ENCODE assay signal across 1 cellular context in genomic region chr16:4116328-4117249, GRCh38.
A peak's percentile ranks its signal among the peaks of the same experiment; 100 is the strongest.
TF ChIP-seq lines count a peak whose summit lies in the region.

Gene ADCY9, minus strand, starts transcription at chr16:4116442. Its CDS starts 1,000 bp downstream, at chr16:4115442.

TF ChIP-seq in HepG2, 621 proteins besides CTCF, POLR2A, EP300 and RAD21 (continued from another document and continues in another):
- TF ChIP-seq ZNF138 (CRISPR knock-in tag; IDR thresholded peaks at IDR 0.05; ENCODE audit: low read depth): 0 out of 2 replicates have a peak, but pooled peaks have one; percentile 64
- no peak for TF ChIP-seq ZNF839 (CRISPR knock-in tag; IDR thresholded peaks at IDR 0.05; ENCODE audit: borderline replicate concordance)
- TF ChIP-seq ZBTB43 (CRISPR knock-in tag; conservative IDR thresholded peaks at IDR 0.05): peak; percentile 69
- TF ChIP-seq SRY (CRISPR knock-in tag; IDR thresholded peaks at IDR 0.05): 0 out of 2 replicates have a peak, but pooled peaks have one; percentile 15
- TF ChIP-seq CENPT (CRISPR knock-in tag; IDR thresholded peaks at IDR 0.05; ENCODE audit: low read depth): no peak
- TF ChIP-seq ZNF572 (CRISPR knock-in tag; IDR thresholded peaks at IDR 0.05): peak; percentile 45; the same call in 1 of the 2 replicates
- TF ChIP-seq TEAD2 (CRISPR knock-in tag; IDR thresholded peaks at IDR 0.05): no peak
- TF ChIP-seq FLYWCH1 (CRISPR knock-in tag; IDR thresholded peaks at IDR 0.05): no peak
- no peak for TF ChIP-seq DRAP1 (CRISPR knock-in tag; IDR thresholded peaks at IDR 0.05)
- TF ChIP-seq DPF2 (CRISPR knock-in tag; IDR thresholded peaks at IDR 0.05; ENCODE audit: borderline replicate concordance, low read depth): no peak
- TF ChIP-seq SOX6 (IDR thresholded peaks at IDR 0.05): no peak
- peak; percentile 40 for TF ChIP-seq SOX6 (CRISPR knock-in tag; IDR thresholded peaks at IDR 0.05)
- TF ChIP-seq ZNF382 (CRISPR knock-in tag; IDR thresholded peaks at IDR 0.05; ENCODE audit: borderline replicate concordance): no peak
- TF ChIP-seq CBX2 (IDR thresholded peaks at IDR 0.05; ENCODE audit: low read depth, low read length): no peak
- TF ChIP-seq CBX2 (CRISPR knock-in tag; IDR thresholded peaks at IDR 0.05; ENCODE audit: low read depth): no peak
- TF ChIP-seq ZBTB10 (CRISPR knock-in tag; IDR thresholded peaks at IDR 0.05; ENCODE audit: borderline replicate concordance): no peak
- peak; percentile 71 for TF ChIP-seq SPEN (CRISPR knock-in tag; IDR thresholded peaks at IDR 0.05; ENCODE audit: low read depth)
- no peak for TF ChIP-seq SMAD3 (CRISPR knock-in tag; IDR thresholded peaks at IDR 0.05)
- TF ChIP-seq FOXA3 (CRISPR knock-in tag; IDR thresholded peaks at IDR 0.05): no peak
- TF ChIP-seq ZFP1 (CRISPR knock-in tag; IDR thresholded peaks at IDR 0.05): no peak
- TF ChIP-seq TFDP2 (CRISPR knock-in tag; IDR thresholded peaks at IDR 0.05): 0 out of 2 replicates have a peak, but pooled peaks have one; percentile 35
- TF ChIP-seq ISX (CRISPR knock-in tag; conservative IDR thresholded peaks at IDR 0.05): no peak
- TF ChIP-seq HOXA9 (CRISPR knock-in tag; IDR thresholded peaks at IDR 0.05; ENCODE audit: borderline replicate concordance): no peak
- no peak for TF ChIP-seq ZUFSP (CRISPR knock-in tag; IDR thresholded peaks at IDR 0.05; ENCODE audit: borderline replicate concordance)
- no peak for TF ChIP-seq ZNF318 (CRISPR knock-in tag; IDR thresholded peaks at IDR 0.05)
- no peak for TF ChIP-seq ATF7-NPFF (CRISPR knock-in tag; IDR thresholded peaks at IDR 0.05; ENCODE audit: low read depth)
- TF ChIP-seq NR2F2 (IDR thresholded peaks at IDR 0.05; ENCODE audit: borderline replicate concordance, low read depth): no peak
- no peak for TF ChIP-seq ZNF343 (CRISPR knock-in tag; IDR thresholded peaks at IDR 0.05)
- TF ChIP-seq ZNF646 (CRISPR knock-in tag; IDR thresholded peaks at IDR 0.05): no peak
- no peak for TF ChIP-seq ARID2 (CRISPR knock-in tag; IDR thresholded peaks at IDR 0.05; ENCODE audit: borderline replicate concordance)
- TF ChIP-seq ATF7 (IDR thresholded peaks at IDR 0.05): no peak
- TF ChIP-seq ATF7 (CRISPR knock-in tag; IDR thresholded peaks at IDR 0.05): no peak
- TF ChIP-seq ZNF44 (CRISPR knock-in tag; IDR thresholded peaks at IDR 0.05): no peak
- TF ChIP-seq NFE2 (CRISPR knock-in tag; IDR thresholded peaks at IDR 0.05): no peak
- TF ChIP-seq STAT5B (CRISPR knock-in tag; IDR thresholded peaks at IDR 0.05): no peak
- TF ChIP-seq SAP130 (CRISPR knock-in tag; IDR thresholded peaks at IDR 0.05; ENCODE audit: low read depth): peak; percentile 60
- TF ChIP-seq JUNB (CRISPR knock-in tag; IDR thresholded peaks at IDR 0.05; ENCODE audit: borderline replicate concordance): no peak
- no peak for TF ChIP-seq ATF4 (CRISPR knock-in tag; IDR thresholded peaks at IDR 0.05)
- no peak for TF ChIP-seq ZFP36 (IDR thresholded peaks at IDR 0.05; ENCODE audit: borderline replicate concordance, low read depth, low read length, partially characterized antibody)
